In genomic region chr7:28028471-28028870, GRCh38 we compare ENCODE assay signal across 23 cellular contexts.
"Had no signal": no experiment of that assay in that cellular context is flagged by ENCODE, and none has a peak within 500 bp of the region (broad histone marks: within the 10 kb centered on the region; RNA-seq: fewer than 3 reads in every experiment).

No MANE protein-coding gene starts in this region.

- H3K36me3 ChIP-seq: colonic mucosa, gastrocnemius medialis, left lung, lower lobe of right lung, neural progenitor cell, prostate gland, suprapubic skin, thyroid gland, upper lobe of left lung had no signal

- H3K4me3 Mint-ChIP-seq: endodermal cell; memory B cell; mesothelial cell of epicardium; natural killer cell treated with Interleukin-12 subunit alpha and Interleukin-12 subunit beta and Interleukin-15 and Interleukin-18, amount 100 ng/mL, for 72 hours; neural progenitor cell had no signal

- H3K36me3 Mint-ChIP-seq: mesothelial cell of epicardium; natural killer cell treated with Interleukin-12 subunit alpha and Interleukin-12 subunit beta and Interleukin-15 and Interleukin-18, amount 100 ng/mL, for 72 hours; neural progenitor cell had no signal

- H3K27ac Mint-ChIP-seq: endodermal cell; memory B cell; natural killer cell treated with Interleukin-12 subunit alpha and Interleukin-12 subunit beta and Interleukin-15 and Interleukin-18, amount 100 ng/mL, for 72 hours; neural progenitor cell had no signal

- DNase-seq: caudate nucleus; colonic mucosa; dermis blood vessel endothelial cell; endodermal cell; erythroblast; gastrocnemius medialis; left lung; lower lobe of right lung; nucleus accumbens; retina; stimulated activated naive CD4-positive, alpha-beta T cell treated with Interleukin-2 at 50 U/mL for 16 hours; thyroid gland; upper lobe of left lung had no signal

- H2AFZ ChIP-seq: neural progenitor cell, parathyroid adenoma had no signal

- H3K79me2 ChIP-seq: parathyroid adenoma had no signal

- H3K9ac ChIP-seq: neural progenitor cell, parathyroid adenoma had no signal

- H3K4me3 ChIP-seq: colonic mucosa, gastrocnemius medialis, left lung, lower lobe of right lung, neural progenitor cell, prostate gland, skin epidermis, suprapubic skin, thyroid gland, upper lobe of left lung had no signal

- H3K9me3 Mint-ChIP-seq: endodermal cell; memory B cell; mesothelial cell of epicardium; natural killer cell treated with Interleukin-12 subunit alpha and Interleukin-12 subunit beta and Interleukin-15 and Interleukin-18, amount 100 ng/mL, for 72 hours; neural progenitor cell had no signal

- H3K4me1 ChIP-seq: colonic mucosa, lower lobe of right lung, upper lobe of left lung had no signal

- H3K9me3 ChIP-seq: colonic mucosa, gastrocnemius medialis, left lung, lower lobe of right lung, prostate gland, suprapubic skin, thyroid gland, upper lobe of left lung had no signal

- H3K4me2 ChIP-seq: neural progenitor cell had no signal

- FAIRE-seq: endothelial cell of umbilical vein had no signal

- H3K27ac ChIP-seq: colonic mucosa, gastrocnemius medialis, left lung, lower lobe of right lung, neural progenitor cell, parathyroid adenoma, skin epidermis, suprapubic skin, thyroid gland, upper lobe of left lung had no signal

- H3K27me3 Mint-ChIP-seq: memory B cell; natural killer cell treated with Interleukin-12 subunit alpha and Interleukin-12 subunit beta and Interleukin-15 and Interleukin-18, amount 100 ng/mL, for 72 hours had no signal

- ATAC-seq: gastrocnemius medialis; left lung; lower lobe of right lung; natural killer cell treated with Interleukin-12 subunit alpha and Interleukin-12 subunit beta and Interleukin-15 and Interleukin-18, amount 100 ng/mL, for 72 hours; sciatic nerve had no signal

- H3K27me3 ChIP-seq: colonic mucosa, gastrocnemius medialis, left lung, neural progenitor cell, suprapubic skin, thyroid gland, upper lobe of left lung had no signal
